ENCODE assay signal across 23 cellular contexts in the genomic region with DNA sequence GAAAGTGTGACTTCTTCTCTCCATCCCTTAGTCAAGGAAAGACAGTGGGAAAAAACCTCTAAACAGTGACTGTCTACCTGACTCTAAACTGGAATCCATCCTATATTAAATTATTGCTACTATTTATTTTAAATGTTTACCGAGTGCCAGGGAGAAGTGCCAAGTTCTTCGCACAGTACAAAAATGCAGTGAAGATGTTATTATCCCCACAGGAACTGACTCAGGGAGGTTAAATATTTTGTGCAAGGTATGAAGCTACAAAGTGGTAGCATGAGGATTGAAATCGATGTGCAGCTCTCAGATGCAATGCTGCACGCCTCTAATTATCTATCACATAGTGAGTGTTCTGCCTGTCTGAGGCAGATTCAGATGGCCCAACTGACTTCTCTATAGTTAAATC.
"Had no signal": no experiment of that assay in that cellular context is flagged by ENCODE, and none has a peak within 500 bp of the region (broad histone marks: within the 10 kb centered on the region; RNA-seq: fewer than 3 reads in every experiment).

No MANE protein-coding gene starts in this region.

- H3K36me3 ChIP-seq: gastroesophageal sphincter, left ventricle myocardium inferior, neutrophil, ovary, right lobe of liver, vagina had no signal

- DNase-seq: activated CD4-positive, alpha-beta T cell treated with anti-CD3 and anti-CD28 coated beads, Interleukin-2, amount 50 U/mL, for 1 hour; activated CD8-positive, alpha-beta T cell treated with anti-CD3 and anti-CD28 coated beads for 36 hours; activated naive CD8-positive, alpha-beta T cell treated with anti-CD3 and anti-CD28 coated beads, Interleukin-2, amount 50 U/mL, for 24 hours; activated T-cell treated with anti-CD3 and anti-CD28 coated beads, Interleukin-2, amount 50 U/mL, for 4 hours; amygdala; cortex of kidney; effector memory CD8-positive, alpha-beta T cell; erythroblast; islet precursor cell; left ventricle myocardium inferior; naive B cell; nephron progenitor cell; ovary; right lobe of liver; stimulated activated CD4-positive, alpha-beta T cell treated with anti-CD3 and anti-CD28 coated beads, Interleukin-2, amount 100 ng/mL, for 48 hours; stimulated activated naive CD4-positive, alpha-beta T cell treated with Interleukin-2 at 50 U/mL for 16 hours; T-helper 9 cell had no signal

- H3K9me3 ChIP-seq: gastroesophageal sphincter, left ventricle myocardium inferior, neutrophil, ovary, right lobe of liver, vagina had no signal

- H3K4me3 ChIP-seq: gastroesophageal sphincter, hepatocyte, left ventricle myocardium inferior, ovary, right lobe of liver, vagina had no signal

- H3K27me3 ChIP-seq: gastroesophageal sphincter, hepatocyte, ovary, right lobe of liver, vagina had no signal

- FAIRE-seq: bronchial epithelial cell had no signal

- H3K4me2 ChIP-seq: hepatocyte had no signal

- H3K27ac ChIP-seq: gastroesophageal sphincter, hepatocyte, left ventricle myocardium inferior, neutrophil, ovary, right lobe of liver, vagina had no signal

- ATAC-seq: activated CD8-positive, alpha-beta T cell treated with anti-CD3 and anti-CD28 coated beads for 36 hours; activated naive CD8-positive, alpha-beta T cell treated with anti-CD3 and anti-CD28 coated beads, Interleukin-2, amount 50 U/mL, for 24 hours; activated T-cell treated with anti-CD3 and anti-CD28 coated beads, Interleukin-2, amount 50 U/mL, for 4 hours; activated T-helper 17 cell treated with anti-CD3 and anti-CD28 coated beads, Interleukin-2, amount 50 U/mL, for 72 hours; effector memory CD8-positive, alpha-beta T cell; gastroesophageal sphincter; right lobe of liver had no signal
